In the genomic region with DNA sequence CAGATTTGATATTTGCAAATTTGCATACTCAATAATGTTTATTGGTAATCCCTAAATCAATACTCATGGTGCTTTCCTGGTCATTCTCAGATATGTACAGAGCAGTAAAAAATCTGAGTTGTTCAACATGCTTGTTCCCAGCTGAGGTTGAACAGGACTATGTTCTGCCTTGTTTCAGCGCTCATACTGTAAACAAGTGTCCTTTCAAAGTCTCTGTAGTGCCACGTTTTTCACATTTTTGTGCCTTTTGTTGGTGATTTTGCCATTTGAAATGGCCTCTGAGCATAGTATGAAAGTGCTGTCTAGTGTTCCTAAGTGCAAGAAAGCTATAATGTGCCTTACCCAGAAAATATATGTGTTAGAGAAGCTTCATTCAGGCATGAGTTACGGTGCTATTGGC, we compare ENCODE assay signal across 9 cellular contexts. TPM values are rescaled to one million over a fixed set of nuclear protein-coding genes. Genes with fewer than 3 reads are reported as not detected.
"Had no signal": no experiment of that assay in that cellular context is flagged by ENCODE, and none has a peak within 500 bp of the region (broad histone marks: within the 10 kb centered on the region; RNA-seq: fewer than 3 reads in every experiment).

No MANE protein-coding gene starts in this region.

- H3K4me1 ChIP-seq: HAP-1 had no signal

- H3K9ac ChIP-seq: GM23248 had no signal

- DNase-seq: GM23248, GOT3, H7, H9, HCEC 1CT, HFFc6 had no signal

- H3K4me2 ChIP-seq: GM23338 had no signal

- H3K36me3 ChIP-seq: HAP-1 had no signal

- H3K4me3 ChIP-seq: GM23248, GM23338, HAP-1 had no signal

- H3K27ac ChIP-seq: GM23248 had no signal

RNA-seq across cellular contexts. Expression of a gene that starts 16.0 kb away (rescaled TPM):
- polyA plus RNA-seq: H1 had no signal
